8 cellular contexts compared by ENCODE assay signal in the genomic region with DNA sequence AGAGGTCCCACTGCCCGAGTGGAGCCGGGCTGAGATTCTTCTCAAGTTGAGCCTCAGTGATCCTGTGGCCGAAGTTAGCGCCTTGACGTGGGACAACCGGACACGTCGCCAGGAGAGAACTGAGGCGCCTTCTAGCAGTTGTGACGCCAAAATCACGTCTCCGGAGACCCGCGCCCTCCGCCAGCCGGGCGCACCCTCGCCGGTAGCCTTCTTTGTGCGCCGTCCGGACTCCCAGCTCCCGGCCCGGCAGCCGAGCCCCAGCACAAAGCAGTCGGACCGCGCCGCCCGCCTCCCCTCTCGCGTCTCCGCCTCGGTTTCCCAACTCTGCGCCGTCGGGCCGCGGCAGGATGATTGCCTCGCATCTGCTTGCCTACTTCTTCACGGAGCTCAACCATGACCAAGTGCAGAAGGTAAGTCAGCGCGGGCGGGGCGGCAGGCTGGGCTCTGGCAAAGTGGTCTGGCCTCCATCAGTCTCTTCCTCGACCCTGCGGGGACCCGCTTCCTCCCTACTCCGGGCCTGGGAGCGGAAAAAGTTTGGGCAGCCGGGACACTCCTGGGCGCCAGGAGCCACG. TPM values are rescaled to one million over a fixed set of nuclear protein-coding genes. Genes with fewer than 3 reads are reported as not detected.
A peak's percentile ranks its signal among the peaks of the same experiment; 100 is the strongest.
DNase-seq lines count a peak whose midpoint lies in the region; ATAC-seq and TF ChIP-seq lines count a peak whose summit lies in the region.
"Not testable (repeated sequence)": the region's sequence is repeated elsewhere in the genome, so short reads cannot be mapped to it uniquely, and the experiment has no call there.

No MANE protein-coding gene starts in this region.

- H3K27me3 ChIP-seq in WERI-Rb-1 (ENCODE audit: insufficient read depth, low read depth, severe bottlenecking); neural progenitor cell; thoracic aorta (replicated peaks; ENCODE audit: insufficient read depth): not testable (repeated sequence)
- H3K27me3 ChIP-seq in heart left ventricle, result peaks cover 0 to 19% (median 0%) of the 10 kb centered on the region in 9 donors

- peaks cover 34% of the 10 kb centered on the region for H3K4me1 Mint-ChIP-seq in neural progenitor cell

- peak overlapping the region; percentile 100 for H3K4me3 Mint-ChIP-seq in neural progenitor cell

- peaks cover 19% of the 10 kb centered on the region for H3K36me3 Mint-ChIP-seq in neural progenitor cell

- whole genome bisulfite sequencing in heart left ventricle, 4 donors, result 0 to 1% (median 0%) methylated on average over 8 to 53 of the region's 53 CpGs

- in situ Hi-C loops in astrocyte of the spinal cord (cut with HindIII; ENCODE audit: low sequenced_read_pairs), result not testable (repeated sequence)

- intact Hi-C loops in heart left ventricle (cut with DNase I), result loop anchor here in 1 of 10 donors (5.0 kb wide), 1 partner anchor 67 kb away; no protein-coding TSS in a partner anchor

- peak overlapping the region; percentile 61 for H3K9ac ChIP-seq in neural progenitor cell

- H2AFZ ChIP-seq in neural progenitor cell (replicated peaks), result not testable (repeated sequence)

- peak; percentile 6 for ATAC-seq in GM18502 (IDR thresholded peaks at IDR 0.05; ENCODE audit: poor library complexity, unreplicated experiment)
- peak; percentile 13 for ATAC-seq in HG02571 (IDR thresholded peaks at IDR 0.05; ENCODE audit: unreplicated experiment)
- peak in 2 of 4 donors; percentile 7 to 15 for ATAC-seq in heart left ventricle
- ATAC-seq in thoracic aorta (ENCODE audit: insufficient number of reproducible peaks, low FRiP score, low read depth), result peak; percentile 5

- H3K27ac ChIP-seq in WERI-Rb-1 (peak overlapping the region; percentile 74), heart left ventricle (peak overlapping the region in 10 of 12 donors; percentile 11 to 89 (median 54)), thoracic aorta (peak overlapping the region; percentile 79 to 86)
- H3K27ac ChIP-seq in neural progenitor cell, result not testable (repeated sequence)

- H3K4me1 ChIP-seq in heart left ventricle, result peaks cover 0 to 47% (median 12%) of the 10 kb centered on the region in 12 donors
- H3K4me1 ChIP-seq in neural progenitor cell, result peaks cover 13% of the 10 kb centered on the region
- peaks cover 10 to 28% of the 10 kb centered on the region in 2 donors for H3K4me1 ChIP-seq in thoracic aorta (ENCODE audit: control insufficient read depth in 1 of 2, low read depth in 2 of 2)

- TF ChIP-seq CTCF in WERI-Rb-1 (IDR thresholded peaks at IDR 0.05; ENCODE audit: low read depth, low read length); astrocyte of the spinal cord (IDR thresholded peaks at IDR 0.05; ENCODE audit: low read depth, low read length); heart left ventricle (IDR thresholded peaks at IDR 0.05); neural progenitor cell (IDR thresholded peaks at IDR 0.05); thoracic aorta (IDR thresholded peaks at IDR 0.05): not testable (repeated sequence)

- H4K20me1 ChIP-seq in neural progenitor cell (ENCODE audit: low read depth), result peaks cover 52% of the 10 kb centered on the region

- H3K36me3 ChIP-seq in WERI-Rb-1, heart left ventricle, neural progenitor cell, thoracic aorta: not testable (repeated sequence)

- peak overlapping the region; percentile 81 for H3K4me3 ChIP-seq in Jurkat, Clone E6-1 (ENCODE audit: low read length)
- peak overlapping the region; percentile 89 for H3K4me3 ChIP-seq in WERI-Rb-1 (ENCODE audit: low read depth, low read length)
- peak overlapping the region; percentile 54 for H3K4me3 ChIP-seq in astrocyte of the spinal cord (ENCODE audit: low read depth, low read length)
- H3K4me3 ChIP-seq in heart left ventricle, result peak overlapping the region; percentile 38 to 83 (median 60)
- peak overlapping the region; percentile 95 for H3K4me3 ChIP-seq in neural progenitor cell
- H3K4me3 ChIP-seq in thoracic aorta, result peak overlapping the region; percentile 99

- not testable (repeated sequence) for H3K27ac Mint-ChIP-seq in neural progenitor cell

- not testable (repeated sequence) for H3K27me3 Mint-ChIP-seq in neural progenitor cell (ENCODE audit: insufficient read depth, low read depth)

- peaks cover 34% of the 10 kb centered on the region for H3F3A ChIP-seq in neural progenitor cell (ENCODE audit: low read depth)

- TF ChIP-seq POLR2A in heart left ventricle (IDR thresholded peaks at IDR 0.05), result peak in 1 of 2 donors; percentile 2

- peak overlapping the region; percentile 91 for H3K4me2 ChIP-seq in neural progenitor cell

- not testable (repeated sequence) for H3K9me3 ChIP-seq in WERI-Rb-1 (ENCODE audit: severe bottlenecking); heart left ventricle; neural progenitor cell (ENCODE audit: low read depth); thoracic aorta

- not testable (repeated sequence) for DNase-seq in Jurkat, Clone E6-1 (ENCODE audit: low read depth, low spot score); thoracic aorta (ENCODE audit: low spot score)
- DNase-seq in WERI-Rb-1 (peak; percentile 39), astrocyte of the spinal cord (ENCODE audit: low read depth, low spot score) (peak; percentile 32), heart left ventricle (peak in 2 of 5 donors; percentile 29 to 67), neural progenitor cell (ENCODE audit: low spot score) (peak; percentile 54)

- H3K79me2 ChIP-seq in neural progenitor cell (ENCODE audit: low read depth), result peaks cover 54% of the 10 kb centered on the region

- H3K9me3 Mint-ChIP-seq in neural progenitor cell, result not testable (repeated sequence)

RNA-seq across cellular contexts. Expression of a gene that starts 0.4 kb away (rescaled TPM):
- polyA plus RNA-seq in Jurkat, Clone E6-1 (2012; ENCODE audit: insufficient read depth, insufficient read length), result 17.0 TPM
- total RNA-seq in heart left ventricle (10 to 100 TPM in 7 of 9 donors, 1 to 10 TPM in 2; 1.9 to 24.6 (median 16.3) TPM), neural progenitor cell (ENCODE audit: low replicate concordance) (61.8 and 72.1 TPM in 2 replicates), thoracic aorta (10 to 100 TPM in 1 of 2 donors, 1 to 10 TPM in 1; 6.9 to 13.4 TPM)
- polyA plus RNA-seq in heart left ventricle, result 10 to 100 TPM in 1 of 2 donors, 1 to 10 TPM in 1; 8.3 to 31.5 TPM
